Comparison of ENCODE assay signal across 17 cellular contexts in genomic region chr7:129161524-129161923, GRCh38. TPM values are rescaled to one million over a fixed set of nuclear protein-coding genes. Genes with fewer than 3 reads are reported as not detected.
DNase-seq lines count a peak whose midpoint lies in the region; ATAC-seq and TF ChIP-seq lines count a peak whose summit lies in the region.
"Had no signal": no experiment of that assay in that cellular context is flagged by ENCODE, and none has a peak within 500 bp of the region (broad histone marks: within the 10 kb centered on the region; RNA-seq: fewer than 3 reads in every experiment).

No MANE protein-coding gene starts in this region.

- POLR2A ChIA-PET in OCI-LY7 (lab: Charles Lee) = interaction anchor here (0.7 to 1.9 kb wide), 5 partner anchors 11 to 172 kb away, joined by 3 to 5 read pairs (median 3); no protein-coding TSS in a partner anchor

- peak overlapping the region; percentile 55 for H3K4me2 ChIP-seq in OCI-LY7 (ENCODE audit: low read length)

- H3K27me3 ChIP-seq in SJCRH30 (no peaks in the 10 kb centered on the region), stomach (peaks cover 0 to 4% (median 0%) of the 10 kb centered on the region in 3 donors)
- H3K27me3 ChIP-seq: MG63 had no signal

- TF ChIP-seq CTCF in OCI-LY7 (conservative IDR thresholded peaks at IDR 0.05; ENCODE audit: low read length) = no peak
- TF ChIP-seq CTCF in stomach (IDR thresholded peaks at IDR 0.05) = no peak

- WGBS in stomach, 5 donors = 59 to 95% (median 72%) methylated on average over 1 to 3 of the region's 3 CpGs

- peak overlapping the region; percentile 85 for H3K27ac Mint-ChIP-seq in stimulated activated naive B cell treated with anti-CD40 and anti-IgM and Interleukin-4, amounts not matched to agents 10 μg/mL and 1 μg/mL and 100 μg/mL, for 72 hours
- H3K27ac Mint-ChIP-seq: H9 had no signal

- H3K36me3 ChIP-seq in OCI-LY7 (ENCODE audit: insufficient read depth, low read length) (peaks cover 33% of the 10 kb centered on the region), SJCRH30 (peaks cover 4% of the 10 kb centered on the region; the same call in 1 of the 2 replicates), stomach (peaks cover 0 to 6% (median 0%) of the 10 kb centered on the region in 4 donors)
- H3K36me3 ChIP-seq: MG63, SJSA1 had no signal

- H3K9me2 ChIP-seq in OCI-LY7 (ENCODE audit: insufficient read depth, low read length) = no peaks in the 10 kb centered on the region

- TF ChIP-seq EP300 in stomach (IDR thresholded peaks at IDR 0.05) = no peak

- peaks cover 62 to 81% of the 10 kb centered on the region in 2 donors for H3K4me1 Mint-ChIP-seq in stimulated activated naive B cell treated with anti-CD40 and anti-IgM and Interleukin-4, amounts not matched to agents 10 μg/mL and 1 μg/mL and 100 μg/mL, for 72 hours

- peaks cover 42% of the 10 kb centered on the region for H3K4me1 ChIP-seq in OCI-LY7 (ENCODE audit: insufficient read depth, low read length, poor library complexity, severe bottlenecking)
- no peaks in the 10 kb centered on the region for H3K4me1 ChIP-seq in SJCRH30
- H3K4me1 ChIP-seq in stomach = no peaks in the 10 kb centered on the region
- H3K4me1 ChIP-seq: SJSA1 had no signal

- H3K27me3 Mint-ChIP-seq in stimulated activated naive B cell treated with anti-CD40 and anti-IgM and Interleukin-4, amounts not matched to agents 10 μg/mL and 1 μg/mL and 100 μg/mL, for 72 hours = no peaks in the 10 kb centered on the region

- peak in 1 of 2 donors; percentile 26 for ATAC-seq in stimulated activated naive B cell treated with anti-CD40 and anti-IgM and Interleukin-4, amounts not matched to agents 10 μg/mL and 1 μg/mL and 100 μg/mL, for 72 hours (replicated peaks)

- intact Hi-C loops in OCI-LY7 (cut with micrococcal nuclease; ENCODE audit: unreplicated experiment) = no loop called here
- intact Hi-C loops in stomach (cut with DNase I; ENCODE audit: low total_unique reads) = no loop called here

- H3K79me2 ChIP-seq in OCI-LY7 (ENCODE audit: insufficient read depth, low read depth, low read length) = no peaks in the 10 kb centered on the region

- peaks cover 70 to 81% of the 10 kb centered on the region in 2 donors for H3K36me3 Mint-ChIP-seq in stimulated activated naive B cell treated with anti-CD40 and anti-IgM and Interleukin-4, amounts not matched to agents 10 μg/mL and 1 μg/mL and 100 μg/mL, for 72 hours

- H3K4me3 ChIP-seq in OCI-LY7 (ENCODE audit: low read depth, low read length, poor library complexity, severe bottlenecking) = no peak overlapping the region
- H3K4me3 ChIP-seq in SJCRH30 = no peak overlapping the region
- H3K4me3 ChIP-seq in stomach = no peak overlapping the region
- H3K4me3 ChIP-seq: MG63, SJSA1 had no signal

- in situ Hi-C loops in Caki2 (cut with HindIII; ENCODE audit: low pct_unique_long_range_greater_than_20kb, low sequenced_read_pairs) = no loop called here

- no TSS peak for BruUV-seq in OCI-LY7 (replicated peaks; lab: Mats Ljungman, UMichigan)

- H3K9me3 Mint-ChIP-seq in stimulated activated naive B cell treated with anti-CD40 and anti-IgM and Interleukin-4, amounts not matched to agents 10 μg/mL and 1 μg/mL and 100 μg/mL, for 72 hours = no peaks in the 10 kb centered on the region
- H3K9me3 Mint-ChIP-seq: CD14-positive monocyte, H9 had no signal

- H3K9me3 ChIP-seq in OCI-LY7 (ENCODE audit: low read length) (no peaks in the 10 kb centered on the region), SJCRH30 (replicated peaks) (no peaks in the 10 kb centered on the region), stomach (no peaks in the 10 kb centered on the region)
- H3K9me3 ChIP-seq: MG63, SJSA1 had no signal

- H2AFZ ChIP-seq in OCI-LY7 (ENCODE audit: low read length) = no peak overlapping the region

- DNase-seq in Caki2 (ENCODE audit: low read depth) (peak; percentile 67), OCI-LY7 (ENCODE audit: low spot score) (no peak), kidney glomerular epithelial cell (lab: John Stamatoyannopoulos, UW) (peak; percentile 28), SJCRH30 (no peak), stomach (no peak), iPS-NIHi11 (ENCODE audit: low spot score) (no peak)
- no peak for DNase-seq in stimulated activated naive B cell treated with anti-CD40 and anti-IgM and Interleukin-4, amounts not matched to agents 10 μg/mL and 1 μg/mL and 100 μg/mL, for 72 hours
- DNase-seq: GDM1, H9, Kasumi-1, MG63, NCI-H1048, NCI-H1436, NCI-H2029 treated with DMSO at 0.1 percent for 48 hours, NCI-H446 treated with DMSO at 0.1 percent for 48 hours had no signal

- H3K27ac ChIP-seq in OCI-LY7 (ENCODE audit: low read depth, low read length, poor library complexity, severe bottlenecking) = no peak overlapping the region
- no peak overlapping the region for H3K27ac ChIP-seq in SJCRH30
- H3K27ac ChIP-seq in stomach = no peak overlapping the region
- H3K27ac ChIP-seq: SJSA1 had no signal

- H3K4me3 Mint-ChIP-seq in stimulated activated naive B cell treated with anti-CD40 and anti-IgM and Interleukin-4, amounts not matched to agents 10 μg/mL and 1 μg/mL and 100 μg/mL, for 72 hours = peak overlapping the region; percentile 36 to 64
- H3K4me3 Mint-ChIP-seq: CD14-positive monocyte, H9 had no signal

- no peaks in the 10 kb centered on the region for H4K20me1 ChIP-seq in OCI-LY7 (ENCODE audit: insufficient read depth, low read length)

- TF ChIP-seq POLR2A in stomach (IDR thresholded peaks at IDR 0.05) = no peak

- CTCF ChIA-PET in OCI-LY7 (lab: Charles Lee; ENCODE audit: unreplicated experiment) = interaction anchor here (0.6 kb wide), 1 partner anchor 44 kb away, joined by 4 read pairs; no protein-coding TSS in a partner anchor

RNA-seq across cellular contexts. Expression of gene TSPAN33, which starts 17.0 kb away (rescaled TPM):
- total RNA-seq in Caki2 (2014; rRNA removed; shearing (Covaris generic); ENCODE audit: low replicate concordance) = 54.4 and 68.1 TPM in 2 replicates
- 11.5 and 14.6 TPM in 2 replicates for total RNA-seq in OCI-LY7 (2014; rRNA removed; shearing (Covaris generic))
- total RNA-seq in OCI-LY7 (2022) (37.8 and 44.8 TPM in 2 replicates), stomach (10 to 100 TPM in 1 of 5 donors, 1 to 10 TPM in 4; 1.8 to 20.9 (median 8.4) TPM)
- total RNA-seq in SJCRH30 (2014; rRNA removed; shearing (Covaris generic)) = 47.8 and 49.1 TPM in 2 replicates
- 10 to 100 TPM in 1 of 3 donors, 1 to 10 TPM in 2; 5.4 to 17.4 (median 9.5) TPM for polyA plus RNA-seq in stomach

RNA-seq across cellular contexts. Expression of gene SMO, which starts 26.9 kb away (rescaled TPM):
- 47.7 and 62.3 TPM in 2 replicates for total RNA-seq in Caki2 (2014; rRNA removed; shearing (Covaris generic); ENCODE audit: low replicate concordance)
- 0.25 TPM in 1 of 2 replicates, not detected in the other for total RNA-seq in OCI-LY7 (2014; rRNA removed; shearing (Covaris generic))
- total RNA-seq in OCI-LY7 (2022) = 0.17 and 0.22 TPM in 2 replicates
- total RNA-seq in SJCRH30 (2014; rRNA removed; shearing (Covaris generic)) = 40.5 and 43.2 TPM in 2 replicates
- 10 to 100 TPM in 2 of 5 donors, 1 to 10 TPM in 3; 1.2 to 18.5 (median 5.7) TPM for total RNA-seq in stomach
- 1 to 10 TPM; 1.1 to 8.2 (median 3.2) TPM for polyA plus RNA-seq in stomach
- polyA plus RNA-seq: CD14-positive monocyte had no signal

Comparison
In these comparisons a context has a peak if more than half of its experiments do, and no peak if none do; other contexts are left out.
1. DNase-seq: peak in Caki2 (single experiment) and kidney glomerular epithelial cell (single experiment); none in OCI-LY7 (single experiment), stimulated activated naive B cell treated with anti-CD40 and anti-IgM and Interleukin-4, amounts not matched to agents 10 μg/mL and 1 μg/mL and 100 μg/mL, for 72 hours (single experiment), SJCRH30 (0 of 2), stomach (single experiment) and iPS-NIHi11 (single experiment).